ENCODE assay signal across 1 cellular context in the genomic region with DNA sequence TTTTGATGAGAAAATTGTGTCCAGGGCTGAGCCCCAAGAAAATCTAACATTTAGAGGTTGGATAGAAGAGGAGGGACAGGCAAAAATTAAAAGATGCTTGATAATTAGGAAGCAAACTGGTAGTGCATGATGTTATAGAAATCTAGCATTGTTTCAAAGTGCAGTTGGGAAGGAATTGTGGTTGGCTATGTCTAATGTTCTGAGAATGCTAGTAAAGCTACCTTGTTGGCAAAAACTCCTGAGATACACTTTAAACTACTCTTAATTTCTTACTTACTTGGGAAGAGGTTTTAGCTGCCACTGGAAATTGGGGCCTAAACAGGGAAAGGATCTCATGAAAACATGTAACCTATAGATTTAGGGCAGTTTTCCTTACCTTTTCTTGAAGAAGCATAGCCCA.
TF ChIP-seq lines count a peak whose summit lies in the region.

No MANE protein-coding gene starts in this region.

TF ChIP-seq in SK-N-SH treated with all-trans-retinoic acid at 6 μM for 48 hours, 23 proteins besides CTCF, POLR2A, EP300 and RAD21 (continued from another document):
- TF ChIP-seq, protein P1, sequence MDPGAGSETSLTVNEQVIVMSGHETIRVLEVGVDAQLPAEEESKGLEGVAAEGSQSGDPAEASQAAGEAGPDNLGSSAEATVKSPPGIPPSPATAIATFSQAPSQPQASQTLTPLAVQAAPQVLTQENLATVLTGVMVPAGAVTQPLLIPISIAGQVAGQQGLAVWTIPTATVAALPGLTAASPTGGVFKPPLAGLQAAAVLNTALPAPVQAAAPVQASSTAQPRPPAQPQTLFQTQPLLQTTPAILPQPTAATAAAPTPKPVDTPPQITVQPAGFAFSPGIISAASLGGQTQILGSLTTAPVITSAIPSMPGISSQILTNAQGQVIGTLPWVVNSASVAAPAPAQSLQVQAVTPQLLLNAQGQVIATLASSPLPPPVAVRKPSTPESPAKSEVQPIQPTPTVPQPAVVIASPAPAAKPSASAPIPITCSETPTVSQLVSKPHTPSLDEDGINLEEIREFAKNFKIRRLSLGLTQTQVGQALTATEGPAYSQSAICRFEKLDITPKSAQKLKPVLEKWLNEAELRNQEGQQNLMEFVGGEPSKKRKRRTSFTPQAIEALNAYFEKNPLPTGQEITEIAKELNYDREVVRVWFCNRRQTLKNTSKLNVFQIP (CRISPR knock-in tag; IDR thresholded peaks at IDR 0.05; ENCODE audit: borderline replicate concordance, low read depth): no peak
- TF ChIP-seq, protein P2, sequence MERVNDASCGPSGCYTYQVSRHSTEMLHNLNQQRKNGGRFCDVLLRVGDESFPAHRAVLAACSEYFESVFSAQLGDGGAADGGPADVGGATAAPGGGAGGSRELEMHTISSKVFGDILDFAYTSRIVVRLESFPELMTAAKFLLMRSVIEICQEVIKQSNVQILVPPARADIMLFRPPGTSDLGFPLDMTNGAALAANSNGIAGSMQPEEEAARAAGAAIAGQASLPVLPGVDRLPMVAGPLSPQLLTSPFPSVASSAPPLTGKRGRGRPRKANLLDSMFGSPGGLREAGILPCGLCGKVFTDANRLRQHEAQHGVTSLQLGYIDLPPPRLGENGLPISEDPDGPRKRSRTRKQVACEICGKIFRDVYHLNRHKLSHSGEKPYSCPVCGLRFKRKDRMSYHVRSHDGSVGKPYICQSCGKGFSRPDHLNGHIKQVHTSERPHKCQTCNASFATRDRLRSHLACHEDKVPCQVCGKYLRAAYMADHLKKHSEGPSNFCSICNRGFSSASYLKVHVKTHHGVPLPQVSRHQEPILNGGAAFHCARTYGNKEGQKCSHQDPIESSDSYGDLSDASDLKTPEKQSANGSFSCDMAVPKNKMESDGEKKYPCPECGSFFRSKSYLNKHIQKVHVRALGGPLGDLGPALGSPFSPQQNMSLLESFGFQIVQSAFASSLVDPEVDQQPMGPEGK (CRISPR knock-in tag; IDR thresholded peaks at IDR 0.05; ENCODE audit: borderline replicate concordance): no peak
